26 cellular contexts compared by ENCODE assay signal in genomic region chr20:58878399-58878798, GRCh38. TPM values are rescaled to one million over a fixed set of nuclear protein-coding genes. Genes with fewer than 3 reads are reported as not detected.
DNase-seq lines count a peak whose midpoint lies in the region; ATAC-seq and TF ChIP-seq lines count a peak whose summit lies in the region.
"Had no signal": no experiment of that assay in that cellular context is flagged by ENCODE, and none has a peak within 500 bp of the region (broad histone marks: within the 10 kb centered on the region; RNA-seq: fewer than 3 reads in every experiment).

No MANE protein-coding gene starts in this region.

- H3K27me3 ChIP-seq in CD8-positive, alpha-beta T cell (ENCODE audit: insufficient read depth, low read length): no peaks in the 10 kb centered on the region
- H3K27me3 ChIP-seq in neuron (ENCODE audit: insufficient read depth, low read length): no peaks in the 10 kb centered on the region
- H3K27me3 ChIP-seq: ovary, upper lobe of left lung had no signal

- no peak overlapping the region for H3K27ac ChIP-seq in CD8-positive, alpha-beta T cell (ENCODE audit: low read depth, low read length)
- H3K27ac ChIP-seq: ovary, upper lobe of left lung had no signal

- POLR2A ChIA-PET in CD8-positive, alpha-beta T cell (lab: Charles Lee): interaction anchor here (1.4 kb wide), 1 partner anchor 12 kb away, joined by 8 read pairs; no protein-coding TSS in a partner anchor

- no peak for TF ChIP-seq CTCF in CD8-positive, alpha-beta T cell (IDR thresholded peaks at IDR 0.05)

- H3K27me3 Mint-ChIP-seq in activated CD8-positive, alpha-beta memory T cell treated with anti-CD3 and anti-CD28 coated beads, Interleukin-2, amount 10 ng/mL, durations not matched to agents 7 days and 5 days: no peaks in the 10 kb centered on the region
- no peaks in the 10 kb centered on the region for H3K27me3 Mint-ChIP-seq in CD8-positive, alpha-beta T cell (ENCODE audit: low read depth)
- H3K27me3 Mint-ChIP-seq in activated T-helper 1 cell treated with anti-CD3 and anti-CD28 coated beads, Interleukin-12 subunit alpha, Interleukin-12 subunit beta, Interleukin-2, Interleukin-4 antibody, amounts not matched to agents 30 ng/mL and 10 ng/mL and 1 ng/mL, durations not matched to agents 14 hours and 24 hours and 36 hours (ENCODE audit: insufficient read depth): peaks cover 2% of the 10 kb centered on the region
- H3K27me3 Mint-ChIP-seq: memory B cell; stimulated activated naive CD8-positive, alpha-beta T cell treated with anti-CD3 and anti-CD28 coated beads, Interleukin-15, Interleukin-2, amounts not matched to agents 100 ng/mL and 50 ng/mL, for 24 hours had no signal

- intact Hi-C loops in CD8-positive, alpha-beta T cell (cut with DNase I, micrococcal nuclease): loop anchor here in 1 of 2 experiments (2.0 kb wide), 1 partner anchor 14 kb away; no protein-coding TSS in a partner anchor
- intact Hi-C loops in activated T-helper 1 cell treated with anti-CD3 and anti-CD28 coated beads, Interleukin-12 subunit alpha, Interleukin-12 subunit beta, Interleukin-2, Interleukin-4 antibody, amounts not matched to agents 30 ng/mL and 10 ng/mL and 1 ng/mL, durations not matched to agents 14 hours and 24 hours and 36 hours (cut with micrococcal nuclease): no loop called here

- H3K4me1 Mint-ChIP-seq in activated CD8-positive, alpha-beta memory T cell treated with anti-CD3 and anti-CD28 coated beads, Interleukin-2, amount 10 ng/mL, durations not matched to agents 7 days and 5 days: peaks cover 23% of the 10 kb centered on the region
- H3K4me1 Mint-ChIP-seq in CD8-positive, alpha-beta T cell (ENCODE audit: low read depth): peaks cover 21% of the 10 kb centered on the region
- H3K4me1 Mint-ChIP-seq in activated T-helper 1 cell treated with anti-CD3 and anti-CD28 coated beads, Interleukin-12 subunit alpha, Interleukin-12 subunit beta, Interleukin-2, Interleukin-4 antibody, amounts not matched to agents 30 ng/mL and 10 ng/mL and 1 ng/mL, durations not matched to agents 14 hours and 24 hours and 36 hours (ENCODE audit: low read depth): peaks cover 26% of the 10 kb centered on the region

- peak overlapping the region; percentile 39 for H2AFZ ChIP-seq in neuron (ENCODE audit: low read depth, low read length)

- peak overlapping the region; percentile 68 for H3K27ac Mint-ChIP-seq in activated CD8-positive, alpha-beta memory T cell treated with anti-CD3 and anti-CD28 coated beads, Interleukin-2, amount 10 ng/mL, durations not matched to agents 7 days and 5 days
- peak overlapping the region; percentile 88 for H3K27ac Mint-ChIP-seq in CD8-positive, alpha-beta T cell
- peak overlapping the region; percentile 75 for H3K27ac Mint-ChIP-seq in activated T-helper 1 cell treated with anti-CD3 and anti-CD28 coated beads, Interleukin-12 subunit alpha, Interleukin-12 subunit beta, Interleukin-2, Interleukin-4 antibody, amounts not matched to agents 30 ng/mL and 10 ng/mL and 1 ng/mL, durations not matched to agents 14 hours and 24 hours and 36 hours
- H3K27ac Mint-ChIP-seq: CD14-positive monocyte; memory B cell; stimulated activated naive CD8-positive, alpha-beta T cell treated with anti-CD3 and anti-CD28 coated beads, Interleukin-15, Interleukin-2, amounts not matched to agents 100 ng/mL and 50 ng/mL, for 24 hours had no signal

- no peaks in the 10 kb centered on the region for H3K36me3 ChIP-seq in CD8-positive, alpha-beta T cell (ENCODE audit: insufficient read depth, low read length)
- H3K36me3 ChIP-seq in neuron (ENCODE audit: insufficient read depth, low read length): no peaks in the 10 kb centered on the region
- H3K36me3 ChIP-seq: MG63, ovary, upper lobe of left lung had no signal

- DNase-seq in activated CD8-positive, alpha-beta memory T cell treated with anti-CD3 and anti-CD28 coated beads, Interleukin-2, amount 10 ng/mL, durations not matched to agents 7 days and 5 days: no peak
- DNase-seq in activated CD8-positive, alpha-beta memory T cell treated with anti-CD3 and anti-CD28 coated beads, Interleukin-2, amount 50 U/mL, for 48 hours: no peak
- no peak for DNase-seq in CD8-positive, alpha-beta T cell
- no peak for DNase-seq in activated T-helper 1 cell treated with anti-CD3 and anti-CD28 coated beads, Interleukin-12 subunit alpha, Interleukin-12 subunit beta, Interleukin-2, Interleukin-4 antibody, amounts not matched to agents 30 ng/mL and 10 ng/mL and 1 ng/mL, durations not matched to agents 14 hours and 24 hours and 36 hours (ENCODE audit: low spot score)
- DNase-seq in activated gamma-delta T cell treated with Interleukin-2 at 50 U/mL for 16 hours (no peak), NCI-H524 treated with DMSO at 0.1 percent for 48 hours (lab: John Stamatoyannopoulos, UW) (no peak)
- DNase-seq: activated CD4-positive, CD25-positive, alpha-beta regulatory T cell; activated gamma-delta T cell; DMS 273 treated with DMSO at 0.1 percent for 48 hours; H9; left colon; MG63; NCI-H1417 treated with DMSO at 0.1 percent for 48 hours; NCI-H2107; NCI-H524; ovary; stimulated activated CD4-positive, alpha-beta T cell treated with anti-CD3 and anti-CD28 coated beads, Interleukin-4, amount 100 ng/mL, for 1 hour; T-helper 9 cell had no signal

- H3K4me3 ChIP-seq in CD8-positive, alpha-beta T cell (ENCODE audit: low read depth, low read length): no peak overlapping the region
- peak overlapping the region; percentile 11 for H3K4me3 ChIP-seq in neuron (ENCODE audit: low read length)
- H3K4me3 ChIP-seq: MG63, ovary, upper lobe of left lung had no signal

- H3K36me3 Mint-ChIP-seq in activated CD8-positive, alpha-beta memory T cell treated with anti-CD3 and anti-CD28 coated beads, Interleukin-2, amount 10 ng/mL, durations not matched to agents 7 days and 5 days: no peaks in the 10 kb centered on the region
- no peaks in the 10 kb centered on the region for H3K36me3 Mint-ChIP-seq in CD8-positive, alpha-beta T cell
- H3K36me3 Mint-ChIP-seq in activated T-helper 1 cell treated with anti-CD3 and anti-CD28 coated beads, Interleukin-12 subunit alpha, Interleukin-12 subunit beta, Interleukin-2, Interleukin-4 antibody, amounts not matched to agents 30 ng/mL and 10 ng/mL and 1 ng/mL, durations not matched to agents 14 hours and 24 hours and 36 hours (ENCODE audit: low read depth): no peaks in the 10 kb centered on the region
- H3K36me3 Mint-ChIP-seq: CD14-positive monocyte, memory B cell had no signal

- H3K9me3 Mint-ChIP-seq in activated CD8-positive, alpha-beta memory T cell treated with anti-CD3 and anti-CD28 coated beads, Interleukin-2, amount 10 ng/mL, durations not matched to agents 7 days and 5 days (ENCODE audit: low read depth): no peaks in the 10 kb centered on the region
- H3K9me3 Mint-ChIP-seq in CD8-positive, alpha-beta T cell: no peaks in the 10 kb centered on the region
- H3K9me3 Mint-ChIP-seq in activated T-helper 1 cell treated with anti-CD3 and anti-CD28 coated beads, Interleukin-12 subunit alpha, Interleukin-12 subunit beta, Interleukin-2, Interleukin-4 antibody, amounts not matched to agents 30 ng/mL and 10 ng/mL and 1 ng/mL, durations not matched to agents 14 hours and 24 hours and 36 hours: no peaks in the 10 kb centered on the region
- H3K9me3 Mint-ChIP-seq: central memory CD8-positive, alpha-beta T cell; H9; IgD-negative memory B cell; memory B cell; stimulated activated naive CD8-positive, alpha-beta T cell treated with anti-CD3 and anti-CD28 coated beads, Interleukin-15, Interleukin-2, amounts not matched to agents 100 ng/mL and 50 ng/mL, for 24 hours had no signal

- CTCF ChIA-PET in activated CD8-positive, alpha-beta memory T cell treated with anti-CD3 and anti-CD28 coated beads, Interleukin-2, amount 10 ng/mL, durations not matched to agents 7 days and 5 days (lab: Charles Lee): interaction anchor here (1.1 to 1.4 kb wide), 2 partner anchors 20 to 29 kb away, joined by 3 to 4 read pairs; no protein-coding TSS in a partner anchor
- CTCF ChIA-PET in CD8-positive, alpha-beta T cell (lab: Charles Lee): interaction anchor here (1.2 to 1.6 kb wide), 3 partner anchors 11 to 329 kb away, joined by 3 read pairs; no protein-coding TSS in a partner anchor

- no peak for ATAC-seq in activated CD8-positive, alpha-beta memory T cell treated with anti-CD3 and anti-CD28 coated beads, Interleukin-2, amount 10 ng/mL, durations not matched to agents 7 days and 5 days
- ATAC-seq in CD8-positive, alpha-beta T cell: no peak
- ATAC-seq: left colon had no signal

- no peaks in the 10 kb centered on the region for H3K9me3 ChIP-seq in CD8-positive, alpha-beta T cell (ENCODE audit: low read length)
- H3K9me3 ChIP-seq in neuron (ENCODE audit: low read length): no peaks in the 10 kb centered on the region
- H3K9me3 ChIP-seq: MG63, ovary, upper lobe of left lung had no signal

- H3K4me1 ChIP-seq in CD8-positive, alpha-beta T cell (ENCODE audit: insufficient read depth, low read length): peaks cover 16% of the 10 kb centered on the region
- H3K4me1 ChIP-seq in neuron (ENCODE audit: insufficient read depth, low read length): peaks cover 35% of the 10 kb centered on the region
- H3K4me1 ChIP-seq: upper lobe of left lung had no signal

- H3K4me3 Mint-ChIP-seq in activated CD8-positive, alpha-beta memory T cell treated with anti-CD3 and anti-CD28 coated beads, Interleukin-2, amount 10 ng/mL, durations not matched to agents 7 days and 5 days: no peak overlapping the region
- H3K4me3 Mint-ChIP-seq in CD8-positive, alpha-beta T cell: peak overlapping the region; percentile 13
- H3K4me3 Mint-ChIP-seq in activated T-helper 1 cell treated with anti-CD3 and anti-CD28 coated beads, Interleukin-12 subunit alpha, Interleukin-12 subunit beta, Interleukin-2, Interleukin-4 antibody, amounts not matched to agents 30 ng/mL and 10 ng/mL and 1 ng/mL, durations not matched to agents 14 hours and 24 hours and 36 hours: no peak overlapping the region
- H3K4me3 Mint-ChIP-seq: CD14-positive monocyte; central memory CD8-positive, alpha-beta T cell; IgD-negative memory B cell; memory B cell; stimulated activated naive CD8-positive, alpha-beta T cell treated with anti-CD3 and anti-CD28 coated beads, Interleukin-15, Interleukin-2, amounts not matched to agents 100 ng/mL and 50 ng/mL, for 24 hours had no signal

RNA-seq across cellular contexts. Expression of gene GNAS, which starts 25.9 kb away (rescaled TPM):
- 100 to 1,000 TPM; 817 to 859 TPM for total RNA-seq in activated CD8-positive, alpha-beta memory T cell treated with anti-CD3 and anti-CD28 coated beads, Interleukin-2, amount 10 ng/mL, durations not matched to agents 7 days and 5 days
- 1,000 to 10,000 TPM; 1,064 to 1,097 TPM for total RNA-seq in CD8-positive, alpha-beta T cell
- 498 and 505 TPM in 2 replicates for total RNA-seq in activated T-helper 1 cell treated with anti-CD3 and anti-CD28 coated beads, Interleukin-12 subunit alpha, Interleukin-12 subunit beta, Interleukin-2, Interleukin-4 antibody, amounts not matched to agents 30 ng/mL and 10 ng/mL and 1 ng/mL, durations not matched to agents 14 hours and 24 hours and 36 hours

RNA-seq across cellular contexts. Expression of gene GNAS-AS1, which starts 27.7 kb away (rescaled TPM):
- total RNA-seq in activated CD8-positive, alpha-beta memory T cell treated with anti-CD3 and anti-CD28 coated beads, Interleukin-2, amount 10 ng/mL, durations not matched to agents 7 days and 5 days: 1 to 10 TPM in 1 of 2 experiments, under 1 TPM in 1; 0.89 to 1.8 TPM
- total RNA-seq in CD8-positive, alpha-beta T cell: under 1 TPM in 1 of 2 experiments, not detected in 1; 0.28 TPM
- 1.4 and 1.7 TPM in 2 replicates for total RNA-seq in activated T-helper 1 cell treated with anti-CD3 and anti-CD28 coated beads, Interleukin-12 subunit alpha, Interleukin-12 subunit beta, Interleukin-2, Interleukin-4 antibody, amounts not matched to agents 30 ng/mL and 10 ng/mL and 1 ng/mL, durations not matched to agents 14 hours and 24 hours and 36 hours
- total RNA-seq: G401 had no signal
